ENCODE assay signal across 1 cellular context in genomic region chr20:40781340-40781916, GRCh38.
TF ChIP-seq lines count a peak whose summit lies in the region.

No MANE protein-coding gene starts in this region.

TF ChIP-seq in GM12878, 131 proteins besides CTCF, POLR2A, EP300 and RAD21 (continued from another document):
- TF ChIP-seq CUX1 (IDR thresholded peaks at IDR 0.05; ENCODE audit: insufficient replicate concordance, low read depth, low read length), result no peak
- TF ChIP-seq SUPT20H (IDR thresholded peaks at IDR 0.05; ENCODE audit: borderline replicate concordance, control insufficient read depth, low read depth, low read length), result no peak
- no peak for TF ChIP-seq NBN (IDR thresholded peaks at IDR 0.05)
- no peak for TF ChIP-seq SIX5 (IDR thresholded peaks at IDR 0.05; ENCODE audit: low read depth, low read length, severe bottlenecking)
- no peak for TF ChIP-seq RAD51 (IDR thresholded peaks at IDR 0.05)
- TF ChIP-seq BCL3 (IDR thresholded peaks at IDR 0.05; ENCODE audit: borderline replicate concordance, insufficient read depth, low read depth, low read length, poor library complexity, severe bottlenecking), result no peak
- TF ChIP-seq PBX3 (IDR thresholded peaks at IDR 0.05; ENCODE audit: insufficient replicate concordance, low read depth, low read length), result no peak
- no peak for TF ChIP-seq SMAD5 (IDR thresholded peaks at IDR 0.05; ENCODE audit: low read depth)
- TF ChIP-seq KLF5 (IDR thresholded peaks at IDR 0.05; ENCODE audit: partially characterized antibody), result no peak
- TF ChIP-seq STAT1 (conservative IDR thresholded peaks at IDR 0.05), result no peak
TF ChIP-seq in GM12878: peak in this region for 0.
